ENCODE assay signal across 1 cellular context in the genomic region with DNA sequence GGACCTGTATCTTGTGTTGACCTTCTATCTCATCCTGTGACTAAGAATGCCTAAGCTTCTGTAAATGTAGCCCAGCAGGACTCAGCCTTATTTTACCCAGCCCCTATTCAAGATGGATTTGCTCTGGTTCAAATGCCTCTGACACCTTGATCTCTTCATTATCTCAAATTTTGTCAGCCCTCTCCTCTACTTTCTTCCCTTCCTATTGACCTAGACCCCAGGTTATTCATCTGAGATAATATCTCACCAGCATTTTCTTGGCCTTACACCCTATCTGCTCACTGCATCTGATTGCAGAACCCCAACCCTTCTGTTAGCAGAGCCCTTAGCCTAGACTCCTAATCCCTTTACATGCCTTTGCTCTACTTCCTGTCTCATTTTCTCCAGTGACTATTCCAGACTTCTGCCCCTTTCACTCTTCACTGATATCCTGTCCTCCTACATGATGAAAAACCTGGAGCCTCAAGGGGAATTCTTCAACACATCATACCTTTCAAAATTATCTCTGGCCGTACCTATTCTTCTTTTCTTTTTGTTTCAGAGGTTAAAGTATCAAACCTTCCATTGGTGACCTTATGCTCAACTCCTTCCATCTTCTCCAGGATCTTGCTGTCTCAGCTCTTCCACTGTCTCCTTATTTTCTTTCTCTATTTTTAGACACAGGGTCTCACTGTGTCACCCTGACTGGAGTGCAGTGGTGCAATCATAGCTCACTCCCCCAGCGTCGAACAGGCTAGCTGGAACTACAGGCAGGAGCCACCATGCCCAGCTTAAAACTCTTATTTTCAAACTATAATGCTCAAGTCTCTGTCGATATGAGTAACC.
TF ChIP-seq lines count a peak whose summit lies in the region.

No MANE protein-coding gene starts in this region.

TF ChIP-seq in K562, 482 proteins besides CTCF, POLR2A, EP300 and RAD21 (continued from another document):
- TF ChIP-seq, protein P1, sequence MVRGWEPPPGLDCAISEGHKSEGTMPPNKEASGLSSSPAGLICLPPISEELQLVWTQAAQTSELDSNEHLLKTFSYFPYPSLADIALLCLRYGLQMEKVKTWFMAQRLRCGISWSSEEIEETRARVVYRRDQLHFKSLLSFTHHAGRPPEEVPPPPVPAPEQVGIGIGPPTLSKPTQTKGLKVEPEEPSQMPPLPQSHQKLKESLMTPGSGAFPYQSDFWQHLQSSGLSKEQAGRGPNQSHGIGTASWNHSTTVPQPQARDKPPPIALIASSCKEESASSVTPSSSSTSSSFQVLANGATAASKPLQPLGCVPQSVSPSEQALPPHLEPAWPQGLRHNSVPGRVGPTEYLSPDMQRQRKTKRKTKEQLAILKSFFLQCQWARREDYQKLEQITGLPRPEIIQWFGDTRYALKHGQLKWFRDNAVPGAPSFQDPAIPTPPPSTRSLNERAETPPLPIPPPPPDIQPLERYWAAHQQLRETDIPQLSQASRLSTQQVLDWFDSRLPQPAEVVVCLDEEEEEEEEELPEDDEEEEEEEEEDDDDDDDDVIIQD (CRISPR knock-in tag; IDR thresholded peaks at IDR 0.05), result peak; percentile 96
- TF ChIP-seq, protein P2, sequence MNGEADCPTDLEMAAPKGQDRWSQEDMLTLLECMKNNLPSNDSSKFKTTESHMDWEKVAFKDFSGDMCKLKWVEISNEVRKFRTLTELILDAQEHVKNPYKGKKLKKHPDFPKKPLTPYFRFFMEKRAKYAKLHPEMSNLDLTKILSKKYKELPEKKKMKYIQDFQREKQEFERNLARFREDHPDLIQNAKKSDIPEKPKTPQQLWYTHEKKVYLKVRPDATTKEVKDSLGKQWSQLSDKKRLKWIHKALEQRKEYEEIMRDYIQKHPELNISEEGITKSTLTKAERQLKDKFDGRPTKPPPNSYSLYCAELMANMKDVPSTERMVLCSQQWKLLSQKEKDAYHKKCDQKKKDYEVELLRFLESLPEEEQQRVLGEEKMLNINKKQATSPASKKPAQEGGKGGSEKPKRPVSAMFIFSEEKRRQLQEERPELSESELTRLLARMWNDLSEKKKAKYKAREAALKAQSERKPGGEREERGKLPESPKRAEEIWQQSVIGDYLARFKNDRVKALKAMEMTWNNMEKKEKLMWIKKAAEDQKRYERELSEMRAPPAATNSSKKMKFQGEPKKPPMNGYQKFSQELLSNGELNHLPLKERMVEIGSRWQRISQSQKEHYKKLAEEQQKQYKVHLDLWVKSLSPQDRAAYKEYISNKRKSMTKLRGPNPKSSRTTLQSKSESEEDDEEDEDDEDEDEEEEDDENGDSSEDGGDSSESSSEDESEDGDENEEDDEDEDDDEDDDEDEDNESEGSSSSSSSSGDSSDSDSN (IDR thresholded peaks at IDR 0.05; ENCODE audit: borderline replicate concordance in 1 of 2, low read depth in 2 of 2, low read length in 2 of 2), result no peak
- TF ChIP-seq KAT7 (CRISPR knock-in tag; IDR thresholded peaks at IDR 0.05; ENCODE audit: borderline replicate concordance), result no peak
- TF ChIP-seq HOXB6 (CRISPR knock-in tag; IDR thresholded peaks at IDR 0.05; ENCODE audit: borderline replicate concordance), result no peak
- TF ChIP-seq NFE2 (IDR thresholded peaks at IDR 0.05; ENCODE audit: low read depth), result no peak
- TF ChIP-seq, protein P3, sequence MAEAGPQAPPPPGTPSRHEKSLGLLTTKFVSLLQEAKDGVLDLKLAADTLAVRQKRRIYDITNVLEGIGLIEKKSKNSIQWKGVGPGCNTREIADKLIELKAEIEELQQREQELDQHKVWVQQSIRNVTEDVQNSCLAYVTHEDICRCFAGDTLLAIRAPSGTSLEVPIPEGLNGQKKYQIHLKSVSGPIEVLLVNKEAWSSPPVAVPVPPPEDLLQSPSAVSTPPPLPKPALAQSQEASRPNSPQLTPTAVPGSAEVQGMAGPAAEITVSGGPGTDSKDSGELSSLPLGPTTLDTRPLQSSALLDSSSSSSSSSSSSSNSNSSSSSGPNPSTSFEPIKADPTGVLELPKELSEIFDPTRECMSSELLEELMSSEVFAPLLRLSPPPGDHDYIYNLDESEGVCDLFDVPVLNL (CRISPR knock-in tag; IDR thresholded peaks at IDR 0.05; ENCODE audit: low read depth), result no peak
- TF ChIP-seq, protein P4, sequence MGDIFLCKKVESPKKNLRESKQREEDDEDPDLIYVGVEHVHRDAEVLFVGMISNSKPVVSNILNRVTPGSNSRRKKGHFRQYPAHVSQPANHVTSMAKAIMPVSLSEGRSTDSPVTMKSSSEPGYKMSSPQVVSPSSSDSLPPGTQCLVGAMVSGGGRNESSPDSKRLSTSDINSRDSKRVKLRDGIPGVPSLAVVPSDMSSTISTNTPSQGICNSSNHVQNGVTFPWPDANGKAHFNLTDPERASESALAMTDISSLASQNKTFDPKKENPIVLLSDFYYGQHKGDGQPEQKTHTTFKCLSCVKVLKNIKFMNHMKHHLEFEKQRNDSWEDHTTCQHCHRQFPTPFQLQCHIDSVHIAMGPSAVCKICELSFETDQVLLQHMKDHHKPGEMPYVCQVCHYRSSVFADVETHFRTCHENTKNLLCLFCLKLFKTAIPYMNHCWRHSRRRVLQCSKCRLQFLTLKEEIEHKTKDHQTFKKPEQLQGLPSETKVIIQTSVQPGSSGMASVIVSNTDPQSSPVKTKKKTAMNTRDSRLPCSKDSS (IDR thresholded peaks at IDR 0.05; ENCODE audit: low read depth, partially characterized antibody), result no peak
- TF ChIP-seq, protein P5, sequence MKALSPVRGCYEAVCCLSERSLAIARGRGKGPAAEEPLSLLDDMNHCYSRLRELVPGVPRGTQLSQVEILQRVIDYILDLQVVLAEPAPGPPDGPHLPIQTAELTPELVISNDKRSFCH (CRISPR knock-in tag; IDR thresholded peaks at IDR 0.05), result peak; percentile 82
- TF ChIP-seq, protein P5 (tag; IDR thresholded peaks at IDR 0.05), result peak; percentile 100
- TF ChIP-seq ZNF583 (CRISPR knock-in tag; IDR thresholded peaks at IDR 0.05), result peak; percentile 98
- peak; percentile 97 for TF ChIP-seq HDAC8 (tag; IDR thresholded peaks at IDR 0.05)
- TF ChIP-seq, protein P6, sequence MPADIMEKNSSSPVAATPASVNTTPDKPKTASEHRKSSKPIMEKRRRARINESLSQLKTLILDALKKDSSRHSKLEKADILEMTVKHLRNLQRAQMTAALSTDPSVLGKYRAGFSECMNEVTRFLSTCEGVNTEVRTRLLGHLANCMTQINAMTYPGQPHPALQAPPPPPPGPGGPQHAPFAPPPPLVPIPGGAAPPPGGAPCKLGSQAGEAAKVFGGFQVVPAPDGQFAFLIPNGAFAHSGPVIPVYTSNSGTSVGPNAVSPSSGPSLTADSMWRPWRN (IDR thresholded peaks at IDR 0.05; ENCODE audit: low read depth), result no peak
- peak; percentile 96 for TF ChIP-seq MECOM (CRISPR knock-in tag; IDR thresholded peaks at IDR 0.05)
- TF ChIP-seq LCOR (CRISPR knock-in tag; IDR thresholded peaks at IDR 0.05), result no peak
- no peak for TF ChIP-seq HMG20B (CRISPR knock-in tag; IDR thresholded peaks at IDR 0.05)
- TF ChIP-seq, protein P7, sequence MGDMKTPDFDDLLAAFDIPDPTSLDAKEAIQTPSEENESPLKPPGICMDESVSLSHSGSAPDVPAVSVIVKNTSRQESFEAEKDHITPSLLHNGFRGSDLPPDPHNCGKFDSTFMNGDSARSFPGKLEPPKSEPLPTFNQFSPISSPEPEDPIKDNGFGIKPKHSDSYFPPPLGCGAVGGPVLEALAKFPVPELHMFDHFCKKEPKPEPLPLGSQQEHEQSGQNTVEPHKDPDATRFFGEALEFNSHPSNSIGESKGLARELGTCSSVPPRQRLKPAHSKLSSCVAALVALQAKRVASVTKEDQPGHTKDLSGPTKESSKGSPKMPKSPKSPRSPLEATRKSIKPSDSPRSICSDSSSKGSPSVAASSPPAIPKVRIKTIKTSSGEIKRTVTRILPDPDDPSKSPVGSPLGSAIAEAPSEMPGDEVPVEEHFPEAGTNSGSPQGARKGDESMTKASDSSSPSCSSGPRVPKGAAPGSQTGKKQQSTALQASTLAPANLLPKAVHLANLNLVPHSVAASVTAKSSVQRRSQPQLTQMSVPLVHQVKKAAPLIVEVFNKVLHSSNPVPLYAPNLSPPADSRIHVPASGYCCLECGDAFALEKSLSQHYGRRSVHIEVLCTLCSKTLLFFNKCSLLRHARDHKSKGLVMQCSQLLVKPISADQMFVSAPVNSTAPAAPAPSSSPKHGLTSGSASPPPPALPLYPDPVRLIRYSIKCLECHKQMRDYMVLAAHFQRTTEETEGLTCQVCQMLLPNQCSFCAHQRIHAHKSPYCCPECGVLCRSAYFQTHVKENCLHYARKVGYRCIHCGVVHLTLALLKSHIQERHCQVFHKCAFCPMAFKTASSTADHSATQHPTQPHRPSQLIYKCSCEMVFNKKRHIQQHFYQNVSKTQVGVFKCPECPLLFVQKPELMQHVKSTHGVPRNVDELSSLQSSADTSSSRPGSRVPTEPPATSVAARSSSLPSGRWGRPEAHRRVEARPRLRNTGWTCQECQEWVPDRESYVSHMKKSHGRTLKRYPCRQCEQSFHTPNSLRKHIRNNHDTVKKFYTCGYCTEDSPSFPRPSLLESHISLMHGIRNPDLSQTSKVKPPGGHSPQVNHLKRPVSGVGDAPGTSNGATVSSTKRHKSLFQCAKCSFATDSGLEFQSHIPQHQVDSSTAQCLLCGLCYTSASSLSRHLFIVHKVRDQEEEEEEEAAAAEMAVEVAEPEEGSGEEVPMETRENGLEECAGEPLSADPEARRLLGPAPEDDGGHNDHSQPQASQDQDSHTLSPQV (IDR thresholded peaks at IDR 0.05), result peak; percentile 100
- TF ChIP-seq ZNF41 (CRISPR knock-in tag; conservative IDR thresholded peaks at IDR 0.05), result peak; percentile 84
- TF ChIP-seq ZNF644 (tag; IDR thresholded peaks at IDR 0.05; ENCODE audit: low read depth), result 0 out of 2 replicates have a peak, but pooled peaks have one; percentile 23
- TF ChIP-seq HDAC6 (IDR thresholded peaks at IDR 0.05; ENCODE audit: low read depth, low read length), result no peak
- no peak for TF ChIP-seq ZNF699 (CRISPR knock-in tag; IDR thresholded peaks at IDR 0.05; ENCODE audit: insufficient replicate concordance)
- TF ChIP-seq ZNF224 (CRISPR knock-in tag; IDR thresholded peaks at IDR 0.05), result no peak
- no peak for TF ChIP-seq FOXM1 (IDR thresholded peaks at IDR 0.05; ENCODE audit: low read depth)
- TF ChIP-seq FOXM1 (CRISPR knock-in tag; IDR thresholded peaks at IDR 0.05; ENCODE audit: low read depth), result no peak
- TF ChIP-seq ZNF778 (CRISPR knock-in tag; IDR thresholded peaks at IDR 0.05), result no peak
